In the genomic region with DNA sequence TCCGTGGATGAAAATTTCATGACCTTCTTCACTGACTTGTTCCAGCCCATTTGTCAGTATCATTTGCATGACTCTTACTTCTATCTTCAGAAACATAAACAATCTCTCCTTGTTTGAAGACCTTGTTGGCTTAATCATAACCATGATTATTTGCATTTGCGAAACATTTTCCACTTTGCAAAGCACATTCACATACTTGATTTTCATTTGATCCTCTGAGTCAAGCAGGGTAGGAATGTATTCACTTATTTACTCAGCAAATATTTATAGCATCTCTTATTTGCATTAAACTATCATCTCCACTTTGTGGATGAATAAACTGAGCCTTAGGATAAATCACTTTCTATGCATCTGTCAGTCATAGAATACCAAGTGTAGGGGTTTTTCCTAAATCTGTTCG, we compare ENCODE assay signal across 16 cellular contexts.
"Had no signal": no experiment of that assay in that cellular context is flagged by ENCODE, and none has a peak within 500 bp of the region (broad histone marks: within the 10 kb centered on the region; RNA-seq: fewer than 3 reads in every experiment).

No MANE protein-coding gene starts in this region.

- H3K36me3 ChIP-seq: lower lobe of right lung, pancreas had no signal

- DNase-seq: activated CD4-positive, alpha-beta T cell treated with anti-CD3 and anti-CD28 coated beads for 36 hours; activated CD8-positive, alpha-beta memory T cell treated with anti-CD3 and anti-CD28 coated beads, Interleukin-2, amount 50 U/mL, for 48 hours; activated CD8-positive, alpha-beta T cell treated with anti-CD3 and anti-CD28 coated beads, Interleukin-2, amount 10 ng/mL, durations not matched to agents 7 days and 5 days; activated naive CD4-positive, alpha-beta T cell; caudate nucleus; effector CD8-positive, alpha-beta T cell; hypothalamus; lower lobe of right lung; midbrain; naive B cell; pancreas; stimulated activated CD4-positive, alpha-beta T cell treated with anti-CD3 and anti-CD28 coated beads, Interleukin-15, amount 100 ng/mL, for 24 hours; stimulated activated CD4-positive, alpha-beta T cell treated with anti-CD3 and anti-CD28 coated beads, Interleukin-4, amount 100 ng/mL, for 24 hours; T-helper 9 cell; testis had no signal

- H3K4me3 ChIP-seq: coronary artery, lower lobe of right lung, pancreas, testis had no signal

- H3K27me3 ChIP-seq: pancreas, testis had no signal

- H3K4me1 ChIP-seq: lower lobe of right lung, pancreas, testis had no signal

- H3K9me3 ChIP-seq: lower lobe of right lung, pancreas, testis had no signal
